21 cellular contexts compared by ENCODE assay signal in the genomic region with DNA sequence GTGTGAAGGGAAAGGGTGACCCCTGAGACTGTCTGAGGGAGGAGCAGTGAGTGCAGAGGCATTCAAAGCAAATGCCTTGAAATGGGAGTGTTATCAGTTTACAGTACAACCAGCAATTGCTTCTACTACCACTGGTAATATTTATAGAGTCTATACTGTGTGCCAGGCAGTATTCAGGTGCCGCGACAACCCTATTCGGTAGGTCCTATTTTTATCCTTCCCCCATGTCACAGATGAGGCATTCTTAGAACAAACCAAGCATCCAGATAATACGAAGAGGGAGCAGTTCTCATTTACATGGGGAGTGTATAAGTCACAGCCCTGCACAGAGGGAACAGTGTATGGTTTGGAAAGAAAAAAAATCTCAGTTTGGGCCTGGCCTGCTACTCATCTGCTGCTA. TPM values are rescaled to one million over a fixed set of nuclear protein-coding genes. Genes with fewer than 3 reads are reported as not detected.
DNase-seq lines count a peak whose midpoint lies in the region; ATAC-seq and TF ChIP-seq lines count a peak whose summit lies in the region.
"Had no signal": no experiment of that assay in that cellular context is flagged by ENCODE, and none has a peak within 500 bp of the region (broad histone marks: within the 10 kb centered on the region; RNA-seq: fewer than 3 reads in every experiment).

No MANE protein-coding gene starts in this region.

- H2AFZ ChIP-seq in OCI-LY7 (ENCODE audit: low read length) = peak overlapping the region; percentile 57; the same call in 1 of the 2 replicates

- DNase-seq in Caco-2 (no peak), OCI-LY7 (ENCODE audit: low spot score) (peak; percentile 10), left ventricle myocardium inferior (no peak), psoas muscle (no peak), NCI-H2171 treated with DMSO at 0.1 percent for 48 hours (lab: John Stamatoyannopoulos, UW) (no peak)
- DNase-seq: EL, GF-D8, MG63, NCI-H1048, NCI-H1417 treated with DMSO at 0.1 percent for 48 hours, NCI-H1930, NCI-H226, NCI-H510A treated with DMSO at 0.1 percent for 48 hours, NCI-H748 treated with DMSO at 0.1 percent for 48 hours had no signal

- H3K36me3 ChIP-seq in Caco-2 (ENCODE audit: control insufficient read depth, insufficient read depth, low read length) (no peaks in the 10 kb centered on the region), OCI-LY7 (ENCODE audit: insufficient read depth, low read length) (no peaks in the 10 kb centered on the region), left ventricle myocardium inferior (no peaks in the 10 kb centered on the region), psoas muscle (ENCODE audit: insufficient read depth in 1 of 2, low read depth in 1 of 2) (no peaks in the 10 kb centered on the region)
- H3K36me3 ChIP-seq: MG63 had no signal

- H3K27me3 ChIP-seq in Caco-2 (replicated peaks; ENCODE audit: control insufficient read depth, insufficient read depth, low read length) (no peaks in the 10 kb centered on the region), left ventricle myocardium inferior (ENCODE audit: low read depth) (no peaks in the 10 kb centered on the region), psoas muscle (ENCODE audit: insufficient read depth in 3 of 3, low read length in 2 of 3) (no peaks in the 10 kb centered on the region)
- H3K27me3 ChIP-seq: MG63 had no signal

- peak overlapping the region; percentile 15 for H3K27ac Mint-ChIP-seq in Caco-2 (ENCODE audit: unreplicated experiment)
- H3K27ac Mint-ChIP-seq: CD14-positive monocyte had no signal

- ATAC-seq in psoas muscle (peak; percentile 27 to 86 (median 80)), HG03439 (IDR thresholded peaks at IDR 0.05; ENCODE audit: unreplicated experiment) (no peak), GM21423 (IDR thresholded peaks at IDR 0.05; ENCODE audit: unreplicated experiment) (no peak)
- ATAC-seq: HepG2, K562, SK-N-SH treated with all-trans-retinoic acid at 6 μM for 48 hours had no signal

- CTCF ChIA-PET in Caco-2 (lab: Charles Lee) = no interaction called here
- CTCF ChIA-PET in OCI-LY7 (lab: Charles Lee; ENCODE audit: unreplicated experiment) = no interaction called here

- TF ChIP-seq CTCF in Caco-2 (IDR thresholded peaks at IDR 0.05; ENCODE audit: insufficient read depth in 1 of 2, low read depth in 1 of 2, low read length in 1 of 2, severe bottlenecking in 1 of 2, unreplicated experiment in 1 of 2) = no peak
- TF ChIP-seq CTCF in OCI-LY7 (conservative IDR thresholded peaks at IDR 0.05; ENCODE audit: low read length) = no peak
- TF ChIP-seq CTCF in left ventricle myocardium inferior (IDR thresholded peaks at IDR 0.05; ENCODE audit: borderline replicate concordance) = no peak
- no peak for TF ChIP-seq CTCF in psoas muscle (IDR thresholded peaks at IDR 0.05)

- H3K36me3 Mint-ChIP-seq in Caco-2 (ENCODE audit: insufficient read depth, unreplicated experiment) = peaks cover 17% of the 10 kb centered on the region
- H3K36me3 Mint-ChIP-seq: CD14-positive monocyte had no signal

- H3K9me3 ChIP-seq in Caco-2 = no peaks in the 10 kb centered on the region
- no peaks in the 10 kb centered on the region for H3K9me3 ChIP-seq in OCI-LY7 (ENCODE audit: low read length)
- no peaks in the 10 kb centered on the region for H3K9me3 ChIP-seq in left ventricle myocardium inferior (replicated peaks)
- no peaks in the 10 kb centered on the region for H3K9me3 ChIP-seq in psoas muscle
- H3K9me3 ChIP-seq: MG63 had no signal

- peaks cover 19% of the 10 kb centered on the region for H3K4me1 Mint-ChIP-seq in Caco-2 (ENCODE audit: low read depth, unreplicated experiment)
- H3K4me1 Mint-ChIP-seq: CD14-positive monocyte had no signal

- H3K27ac ChIP-seq in OCI-LY7 (ENCODE audit: low read depth, low read length, poor library complexity, severe bottlenecking) = no peak overlapping the region
- peak overlapping the region; percentile 48 for H3K27ac ChIP-seq in left ventricle myocardium inferior (replicated peaks)
- peak overlapping the region; percentile 42 for H3K27ac ChIP-seq in psoas muscle
- H3K27ac ChIP-seq: RWPE1 had no signal

- H3K4me3 ChIP-seq in Caco-2 (ENCODE audit: low read depth, low read length) (no peak overlapping the region), OCI-LY7 (ENCODE audit: low read depth, low read length, poor library complexity, severe bottlenecking) (no peak overlapping the region), left ventricle myocardium inferior (no peak overlapping the region), psoas muscle (no peak overlapping the region)
- H3K4me3 ChIP-seq: K562, MG63 had no signal

- BruUV-seq in Caco-2 (replicated peaks; lab: Mats Ljungman, UMichigan) = no TSS peak
- no TSS peak for BruUV-seq in OCI-LY7 (replicated peaks; lab: Mats Ljungman, UMichigan)

- H3K27me3 Mint-ChIP-seq in Caco-2 (ENCODE audit: insufficient read depth, unreplicated experiment) = no peaks in the 10 kb centered on the region

- no peak overlapping the region for H3K4me3 Mint-ChIP-seq in Caco-2 (ENCODE audit: unreplicated experiment)
- H3K4me3 Mint-ChIP-seq: CD14-positive monocyte had no signal

- POLR2A ChIA-PET in Caco-2 (lab: Charles Lee) (no interaction called here), OCI-LY7 (lab: Charles Lee) (interaction anchor here (1.0 to 1.1 kb wide), 2 partner anchors 35 kb away, joined by 3 read pairs; no protein-coding TSS in a partner anchor)

- peak overlapping the region; percentile 17 for H3K4me2 ChIP-seq in OCI-LY7 (ENCODE audit: low read length)

- intact Hi-C loops in Caco-2 (cut with micrococcal nuclease; ENCODE audit: unreplicated experiment) = no loop called here
- intact Hi-C loops in OCI-LY7 (cut with micrococcal nuclease; ENCODE audit: unreplicated experiment) = no loop called here
- intact Hi-C loops in left ventricle myocardium inferior (cut with micrococcal nuclease) = no loop called here
- intact Hi-C loops in psoas muscle (cut with DNase I) = no loop called here

- 24 to 34% (median 30%) methylated on average over 4 of the region's 4 CpGs for WGBS in psoas muscle, 3 donors

- H3K9me3 Mint-ChIP-seq in Caco-2 (ENCODE audit: unreplicated experiment) = no peaks in the 10 kb centered on the region

- no peaks in the 10 kb centered on the region for H4K20me1 ChIP-seq in OCI-LY7 (ENCODE audit: insufficient read depth, low read length)

- no peaks in the 10 kb centered on the region for H3K79me2 ChIP-seq in OCI-LY7 (ENCODE audit: insufficient read depth, low read depth, low read length)

- H3K4me1 ChIP-seq in Caco-2 (no peaks in the 10 kb centered on the region), OCI-LY7 (ENCODE audit: insufficient read depth, low read length, poor library complexity, severe bottlenecking) (peaks cover 13% of the 10 kb centered on the region), left ventricle myocardium inferior (peaks cover 94% of the 10 kb centered on the region), psoas muscle (peaks cover 18% of the 10 kb centered on the region)

- H3K9me2 ChIP-seq in OCI-LY7 (ENCODE audit: insufficient read depth, low read length) = no peaks in the 10 kb centered on the region

RNA-seq across cellular contexts. Expression of gene ROR1, which starts 18.3 kb away (rescaled TPM):
- total RNA-seq in Caco-2 (2022) (37.2 TPM in 2 replicates), OCI-LY7 (2022) (1.4 and 2.5 TPM in 2 replicates), left ventricle myocardium inferior (14.0 TPM), psoas muscle (1 to 10 TPM; 1.2 to 2.8 (median 2.0) TPM)
- total RNA-seq in OCI-LY7 (2014; rRNA removed; shearing (Covaris generic)) = 0.47 and 0.85 TPM in 2 replicates
- under 1 TPM; 0.13 to 0.69 (median 0.44) TPM for polyA plus RNA-seq in psoas muscle
- polyA plus RNA-seq: CD14-positive monocyte, K562 had no signal

Comparison
In these comparisons a context has a peak if more than half of its experiments do, and no peak if none do; other contexts are left out.
1. ATAC-seq: peak in psoas muscle (4 of 4); none in HG03439 (single experiment) and GM21423 (single experiment).